ENCODE assay signal across 8 cellular contexts in genomic region chr1:204073837-204074273, GRCh38. TPM values are rescaled to one million over a fixed set of nuclear protein-coding genes. Genes with fewer than 3 reads are reported as not detected.
DNase-seq lines count a peak whose midpoint lies in the region; ATAC-seq and TF ChIP-seq lines count a peak whose summit lies in the region.

No MANE protein-coding gene starts in this region.

- no peaks in the 10 kb centered on the region for H3K9me3 Mint-ChIP-seq in T-cell

- H3K27ac Mint-ChIP-seq in T-cell: peak overlapping the region in 1 of 2 donors; percentile 19

- H3K36me3 Mint-ChIP-seq in T-cell: no peaks in the 10 kb centered on the region

- H3K27me3 ChIP-seq in neural cell (ENCODE audit: insufficient read depth, low read depth, low read length): peaks cover 53% of the 10 kb centered on the region

- H3K9me2 ChIP-seq in neural cell (ENCODE audit: insufficient read depth, low read length): no peaks in the 10 kb centered on the region

- H3K36me3 ChIP-seq in neural cell (ENCODE audit: insufficient read depth, low read length): no peaks in the 10 kb centered on the region

- no peak overlapping the region for H3K27ac ChIP-seq in neural cell (ENCODE audit: low read length)

- no peaks in the 10 kb centered on the region for H3K79me2 ChIP-seq in neural cell (replicated peaks; ENCODE audit: insufficient read depth, low read length)

- DNase-seq in GM03348 (ENCODE audit: low spot score) (peak; percentile 33), T-cell (no peak), fibroblast of mammary gland (ENCODE audit: low read depth) (peak; percentile 12), ACHN (no peak), SIG-M5 (lab: John Stamatoyannopoulos, UW) (no peak), ureter (ENCODE audit: low spot score) (no peak)

- TF ChIP-seq CTCF in fibroblast of mammary gland (conservative IDR thresholded peaks at IDR 0.05; ENCODE audit: control insufficient read depth, insufficient read depth, low read depth, low read length): no peak
- TF ChIP-seq CTCF in neural cell (IDR thresholded peaks at IDR 0.05; ENCODE audit: poor library complexity, severe bottlenecking): no peak

- H3K4me2 ChIP-seq in neural cell (ENCODE audit: low read length): peak overlapping the region; percentile 85

- in situ Hi-C loops in ACHN (cut with HindIII; ENCODE audit: low pct_ligation_motif_present, low pct_unique_long_range_greater_than_20kb, low sequenced_read_pairs): no loop called here

- H3K4me1 Mint-ChIP-seq in T-cell: peaks cover 0 to 35% (median 25%) of the 10 kb centered on the region in 3 donors

- no peaks in the 10 kb centered on the region for H4K20me1 ChIP-seq in neural cell (ENCODE audit: insufficient read depth)

- ATAC-seq in T-cell (replicated peaks in 1 of 4) (peak in 2 of 4 experiments; percentile 19 to 30), HG02973 (IDR thresholded peaks at IDR 0.05; ENCODE audit: unreplicated experiment) (no peak)

- peaks cover 56 to 67% of the 10 kb centered on the region in 2 donors for H3K27me3 Mint-ChIP-seq in T-cell

- peak overlapping the region; percentile 76 to 82 (median 77) for H3K4me3 Mint-ChIP-seq in T-cell

- H3K9me3 ChIP-seq in neural cell (ENCODE audit: low read length): no peaks in the 10 kb centered on the region

- H3K9ac ChIP-seq in neural cell (ENCODE audit: low read length): peak overlapping the region; percentile 59

- TF ChIP-seq RAD21 in neural cell (conservative IDR thresholded peaks at IDR 0.05): no peak

- POLR2A ChIA-PET in T-cell (lab: Charles Lee): no interaction called here

- H3K4me3 ChIP-seq in fibroblast of mammary gland (ENCODE audit: control insufficient read depth, low read depth, low read length): peak overlapping the region; percentile 62
- peak overlapping the region; percentile 89 for H3K4me3 ChIP-seq in neural cell (ENCODE audit: low read length)

- TF ChIP-seq EP300 in neural cell (conservative IDR thresholded peaks at IDR 0.05; ENCODE audit: poor library complexity, severe bottlenecking): no peak

- H2AFZ ChIP-seq in neural cell (ENCODE audit: low read depth, low read length): peak overlapping the region; percentile 56

- H3F3A ChIP-seq in neural cell (ENCODE audit: insufficient read depth, low read length, poor library complexity, severe bottlenecking): no peaks in the 10 kb centered on the region

- CTCF ChIA-PET in T-cell (lab: Charles Lee): no interaction called here

TF ChIP-seq in neural cell, 6 proteins besides CTCF, POLR2A, EP300 and RAD21:
- TF ChIP-seq TAF1 (IDR thresholded peaks at IDR 0.05; ENCODE audit: low read depth): peak; percentile 39
- no peak for TF ChIP-seq MXI1 (conservative IDR thresholded peaks at IDR 0.05; ENCODE audit: poor library complexity, severe bottlenecking)
- no peak for TF ChIP-seq EZH2 (IDR thresholded peaks at IDR 0.05; ENCODE audit: borderline replicate concordance, insufficient read depth, low read length, poor library complexity, severe bottlenecking)
- no peak for TF ChIP-seq REST (IDR thresholded peaks at IDR 0.05; ENCODE audit: borderline replicate concordance)
- no peak for TF ChIP-seq SMC3 (conservative IDR thresholded peaks at IDR 0.05; ENCODE audit: poor library complexity)
- no peak for TF ChIP-seq POLR2AphosphoS5 (IDR thresholded peaks at IDR 0.05)

RNA-seq across cellular contexts. Expression of gene SOX13, which starts 0.9 kb away (rescaled TPM):
- total RNA-seq in T-cell: 1 to 10 TPM; 3.2 to 9.4 (median 5.2) TPM
- 1.7 TPM in 2 replicates for polyA plus RNA-seq in neural cell
- polyA minus RNA-seq in neural cell: 0.93 and 1.9 TPM in 2 replicates
- total RNA-seq in ureter: 85.7 TPM

Comparison
In these comparisons a context has a peak if more than half of its experiments do, and no peak if none do; other contexts are left out.
1. DNase-seq: peak in GM03348 (single experiment) and fibroblast of mammary gland (single experiment); none in T-cell (0 of 34), ACHN (single experiment), SIG-M5 (single experiment) and ureter (single experiment).